ENCODE assay signal across 13 cellular contexts in the genomic region with DNA sequence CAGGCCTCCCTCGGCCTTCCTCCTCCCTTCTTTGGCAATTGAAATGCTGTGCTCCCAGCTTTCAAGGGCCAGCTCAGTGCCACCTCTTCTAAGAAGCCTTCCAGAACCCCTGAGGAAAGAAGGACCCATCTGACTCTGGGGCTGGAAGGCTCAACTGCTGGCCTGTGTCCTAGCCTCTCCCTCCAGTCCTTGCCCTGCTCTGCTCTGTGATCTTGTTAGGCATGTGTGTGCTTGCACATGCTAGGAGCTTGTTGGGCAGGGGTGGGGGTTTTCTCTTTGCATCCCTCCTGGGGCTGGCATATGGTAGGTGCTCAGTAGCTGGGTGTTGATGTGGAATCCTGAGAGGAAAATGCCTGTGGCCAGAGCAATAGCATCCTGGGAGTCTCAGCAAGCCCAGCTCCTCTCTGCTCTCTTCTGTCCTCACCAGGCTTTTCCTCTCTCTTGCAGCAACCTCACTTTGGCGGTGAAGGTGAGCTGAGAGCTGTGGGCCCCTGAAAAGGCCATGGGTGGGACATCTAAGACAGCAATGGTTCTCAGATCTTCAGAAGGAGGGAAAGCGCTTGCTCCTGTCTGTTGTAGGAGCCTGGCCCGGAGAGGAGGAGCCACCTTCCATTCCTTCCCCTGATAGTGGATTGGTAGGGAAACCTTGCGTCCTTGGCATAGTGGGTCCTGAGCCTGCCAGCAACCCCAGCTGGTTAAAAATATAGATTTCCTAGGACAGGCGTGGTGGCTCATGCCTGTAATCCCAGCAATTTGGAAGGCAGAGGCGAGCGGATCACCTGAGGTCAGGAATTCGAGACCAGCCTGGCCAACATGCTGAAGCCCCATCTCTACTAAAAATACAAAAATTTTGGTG.
"Had no signal": no experiment of that assay in that cellular context is flagged by ENCODE, and none has a peak within 500 bp of the region (broad histone marks: within the 10 kb centered on the region; RNA-seq: fewer than 3 reads in every experiment).

No MANE protein-coding gene starts in this region.

- H3K4me3 ChIP-seq: ascending aorta, colonic mucosa, lung had no signal

- H3K9me3 ChIP-seq: ascending aorta, colonic mucosa had no signal

- H3K4me1 ChIP-seq: colonic mucosa had no signal

- H3K36me3 ChIP-seq: colonic mucosa had no signal

- H3K27ac ChIP-seq: colonic mucosa had no signal

- DNase-seq: activated B cell treated with CpG ODN at 0.5 μM for 24 hours; activated CD4-positive, alpha-beta T cell treated with anti-CD3 and anti-CD28 coated beads for 48 hours; activated CD8-positive, alpha-beta memory T cell treated with anti-CD3 and anti-CD28 coated beads, Interleukin-2, amount 50 U/mL, for 48 hours; activated CD8-positive, alpha-beta T cell treated with anti-CD3 and anti-CD28 coated beads for 36 hours; activated gamma-delta T cell; activated T-cell treated with anti-CD3 and anti-CD28 coated beads, Interleukin-2, amount 50 U/mL, for 72 hours; caudate nucleus; colonic mucosa; immature natural killer cell; left cardiac atrium; T-helper 2 cell had no signal

- H3K27me3 ChIP-seq: ascending aorta, colonic mucosa had no signal
